Comparison of ENCODE assay signal across 9 cellular contexts in the genomic region with DNA sequence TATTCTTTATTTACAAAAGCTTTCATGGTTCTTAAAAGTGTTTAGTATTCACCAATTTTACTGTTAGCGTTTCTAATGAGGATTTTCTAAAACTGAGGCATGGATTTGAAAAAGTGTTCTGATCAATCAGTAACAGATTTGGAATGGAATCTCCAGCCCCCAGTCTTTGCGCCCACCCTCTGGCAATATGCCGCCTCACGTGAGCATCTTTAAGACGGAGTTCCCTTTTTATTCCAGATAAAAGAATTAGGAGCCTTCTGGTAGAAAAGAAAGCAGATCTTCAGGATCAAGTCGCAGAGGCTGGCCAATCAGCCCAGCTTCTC. TPM values are rescaled to one million over a fixed set of nuclear protein-coding genes. Genes with fewer than 3 reads are reported as not detected.
A peak's percentile ranks its signal among the peaks of the same experiment; 100 is the strongest.
DNase-seq lines count a peak whose midpoint lies in the region; ATAC-seq and TF ChIP-seq lines count a peak whose summit lies in the region.
"Had no signal": no experiment of that assay in that cellular context is flagged by ENCODE, and none has a peak within 500 bp of the region (broad histone marks: within the 10 kb centered on the region; RNA-seq: fewer than 3 reads in every experiment).

No MANE protein-coding gene starts in this region.

- intact Hi-C loops in cardiac septum (cut with DNase I) (no loop called here), breast epithelium (cut with DNase I; ENCODE audit: low total_unique reads) (no loop called here), vagina (cut with DNase I) (no loop called here)

- H3K36me3 Mint-ChIP-seq in mesothelial cell of epicardium, result peaks cover 2% of the 10 kb centered on the region

- peak overlapping the region; percentile 94 for H3K4me3 Mint-ChIP-seq in mesothelial cell of epicardium

- H3K4me3 ChIP-seq in right atrium auricular region (peak overlapping the region; percentile 89), breast epithelium (peak overlapping the region; percentile 82 to 88 (median 83)), vagina (peak overlapping the region; percentile 71 to 86)

- TF ChIP-seq CTCF in right atrium auricular region (IDR thresholded peaks at IDR 0.05), result no peak
- no peak for TF ChIP-seq CTCF in breast epithelium (IDR thresholded peaks at IDR 0.05)
- TF ChIP-seq CTCF in mesothelial cell of epicardium (IDR thresholded peaks at IDR 0.05; ENCODE audit: unreplicated experiment), result no peak
- TF ChIP-seq CTCF in vagina (IDR thresholded peaks at IDR 0.05), result no peak

- peaks cover 0 to 29% of the 10 kb centered on the region in 2 donors for H3K4me1 ChIP-seq in right atrium auricular region
- H3K4me1 ChIP-seq in breast epithelium, result peaks cover 14 to 17% of the 10 kb centered on the region in 2 donors
- peaks cover 47% of the 10 kb centered on the region for H3K4me1 ChIP-seq in vagina

- H3K27ac Mint-ChIP-seq in mesothelial cell of epicardium, result peak overlapping the region; percentile 95

- H3K27ac ChIP-seq in right atrium auricular region (peak overlapping the region; percentile 82), breast epithelium (peak overlapping the region; percentile 2 to 81), vagina (peak overlapping the region; percentile 88)
- H3K27ac ChIP-seq: HL-60 had no signal

- ATAC-seq in HG03354 (IDR thresholded peaks at IDR 0.05; ENCODE audit: poor library complexity, severe bottlenecking, unreplicated experiment) (no peak), HG03565 (IDR thresholded peaks at IDR 0.05; ENCODE audit: unreplicated experiment) (no peak), HG03442 (IDR thresholded peaks at IDR 0.05; ENCODE audit: unreplicated experiment) (no peak)

- TF ChIP-seq POLR2A in breast epithelium (IDR thresholded peaks at IDR 0.05) (no peak), vagina (IDR thresholded peaks at IDR 0.05) (no peak)

- H3K9me3 ChIP-seq in right atrium auricular region (no peaks in the 10 kb centered on the region), breast epithelium (no peaks in the 10 kb centered on the region), vagina (no peaks in the 10 kb centered on the region)

- H3K27me3 ChIP-seq in right atrium auricular region, result no peaks in the 10 kb centered on the region
- no peaks in the 10 kb centered on the region for H3K27me3 ChIP-seq in breast epithelium
- no peaks in the 10 kb centered on the region for H3K27me3 ChIP-seq in vagina

- H3K36me3 ChIP-seq in right atrium auricular region, result no peaks in the 10 kb centered on the region
- H3K36me3 ChIP-seq in breast epithelium, result no peaks in the 10 kb centered on the region
- H3K36me3 ChIP-seq in vagina, result no peaks in the 10 kb centered on the region

- no peak for DNase-seq in right atrium auricular region (ENCODE audit: low spot score)
- no peak for DNase-seq in cardiac septum (ENCODE audit: low spot score)
- DNase-seq in breast epithelium (ENCODE audit: low spot score in 2 of 2), result no peak
- no peak for DNase-seq in mesothelial cell of epicardium (ENCODE audit: low spot score in 2 of 2, unreplicated experiment in 2 of 2)
- DNase-seq in vagina (ENCODE audit: extremely low spot score in 2 of 2), result no peak

- peaks cover 23% of the 10 kb centered on the region for H3K4me1 Mint-ChIP-seq in mesothelial cell of epicardium

- no peaks in the 10 kb centered on the region for H3K27me3 Mint-ChIP-seq in mesothelial cell of epicardium (ENCODE audit: low read depth)

- H3K9me3 Mint-ChIP-seq in mesothelial cell of epicardium, result no peaks in the 10 kb centered on the region

RNA-seq across cellular contexts. Expression of gene TBC1D16, which starts 1.1 kb away (rescaled TPM):
- total RNA-seq in right atrium auricular region, result 10 to 100 TPM in 1 of 2 donors, 1 to 10 TPM in 1; 9.8 to 19.4 TPM
- 17.1 TPM for total RNA-seq in cardiac septum
- 10 to 100 TPM; 27.1 to 92.2 (median 32.8) TPM for total RNA-seq in breast epithelium
- total RNA-seq in mesothelial cell of epicardium, result 69.8 to 76.0 TPM (median 73.2 TPM) in 3 replicates
- 18.2 TPM for total RNA-seq in vagina

RNA-seq across cellular contexts. Expression of gene CCDC40, which starts 1.8 kb away (rescaled TPM):
- 1 to 10 TPM; 3.0 to 9.3 TPM for total RNA-seq in right atrium auricular region
- total RNA-seq in cardiac septum, result 9.0 TPM
- 10 to 100 TPM in 2 of 3 donors, 1 to 10 TPM in 1; 7.4 to 11.8 (median 11.6) TPM for total RNA-seq in breast epithelium
- 20.6 to 25.9 TPM (median 23.5 TPM) in 3 replicates for total RNA-seq in mesothelial cell of epicardium
- 9.3 TPM for total RNA-seq in vagina
